Comparison of ENCODE assay signal across 20 cellular contexts in the genomic region with DNA sequence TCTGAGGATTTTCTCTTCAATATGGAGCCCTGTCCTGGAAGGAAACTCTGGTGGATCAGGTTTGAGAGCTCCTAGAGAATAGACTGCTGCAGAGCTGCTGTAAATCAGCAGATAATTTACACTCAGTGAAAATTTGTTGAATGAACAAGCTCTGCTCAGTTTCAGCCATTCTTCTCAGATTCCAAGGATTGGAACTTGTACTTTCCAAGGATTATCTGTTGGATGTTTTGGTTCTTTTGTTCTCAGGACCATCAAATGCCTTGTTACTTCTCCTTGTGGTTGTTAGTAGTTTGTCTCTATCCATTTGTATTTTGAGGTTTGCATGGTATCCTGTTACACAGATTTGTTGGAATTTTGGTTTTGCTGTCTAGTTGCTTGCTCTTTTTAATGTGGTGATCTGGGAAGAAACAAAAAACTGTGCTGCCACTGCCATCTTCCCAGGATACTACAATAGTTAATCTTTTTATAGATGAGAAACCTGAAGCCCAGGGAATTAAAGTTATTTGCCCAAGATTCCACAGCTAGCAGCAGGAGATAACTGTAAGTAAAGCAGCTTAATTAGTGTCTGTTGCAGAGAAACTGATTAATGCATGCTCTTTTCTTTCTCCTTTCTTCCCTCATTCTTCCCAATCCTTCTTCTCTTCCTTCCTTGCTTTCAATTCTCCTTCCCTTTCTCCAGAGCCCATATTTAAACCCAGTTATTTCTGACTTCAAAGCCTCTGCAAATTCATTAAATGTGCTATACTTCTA. TPM values are rescaled to one million over a fixed set of nuclear protein-coding genes. Genes with fewer than 3 reads are reported as not detected.
"Had no signal": no experiment of that assay in that cellular context is flagged by ENCODE, and none has a peak within 500 bp of the region (broad histone marks: within the 10 kb centered on the region; RNA-seq: fewer than 3 reads in every experiment).

No MANE protein-coding gene starts in this region.

- ATAC-seq: activated T-cell treated with anti-CD3 and anti-CD28 coated beads, Interleukin-2, amount 50 U/mL, for 4 hours; left ventricle myocardium superior; pancreas had no signal

- H3K9me3 ChIP-seq: adrenal gland, colonic mucosa, esophagus squamous epithelium, pancreas, sigmoid colon, thoracic aorta had no signal

- H3K27me3 ChIP-seq: adrenal gland, colonic mucosa, esophagus squamous epithelium, pancreas, sigmoid colon had no signal

- H3K4me3 ChIP-seq: adrenal gland, colonic mucosa, esophagus squamous epithelium, pancreas, sigmoid colon, thoracic aorta had no signal

- H3K27ac ChIP-seq: adrenal gland, esophagus squamous epithelium, pancreas, sigmoid colon, thoracic aorta had no signal

- DNase-seq: activated CD4-positive, alpha-beta T cell treated with anti-CD3 and anti-CD28 coated beads for 1 hour; activated CD4-positive, alpha-beta T cell treated with anti-CD3 and anti-CD28 coated beads, Interleukin-2, amount 50 U/mL, for 4 hours; activated effector memory CD4-positive, alpha-beta T cell treated with Interleukin-2 at 50 U/mL for 16 hours; activated naive CD4-positive, alpha-beta T cell treated with anti-CD3 and anti-CD28 coated beads, Interleukin-2, amount 50 U/mL, for 16 hours; activated T-cell treated with anti-CD3 and anti-CD28 coated beads, Interleukin-2, amount 50 U/mL, for 4 hours; adrenal gland; colonic mucosa; esophagus squamous epithelium; hypothalamus; kidney; left ventricle myocardium superior; mesenchymal stem cell; pancreas; sigmoid colon; stimulated activated CD4-positive, alpha-beta T cell treated with anti-CD3 and anti-CD28 coated beads, Interleukin-1b, Interleukin-23, amount 100 ng/mL, for 48 hours had no signal

- H3K4me1 ChIP-seq: adrenal gland, colonic mucosa, esophagus squamous epithelium, pancreas, sigmoid colon had no signal

- H3K36me3 ChIP-seq: adrenal gland, colonic mucosa, esophagus squamous epithelium, pancreas, sigmoid colon, thoracic aorta had no signal

- H3K4me3 Mint-ChIP-seq: activated T-cell treated with anti-CD3 and anti-CD28 coated beads, Interleukin-2, amount 50 U/mL, for 4 hours had no signal

RNA-seq across cellular contexts. Expression of a gene that starts 49.6 kb away (rescaled TPM):
- total RNA-seq: activated T-cell treated with anti-CD3 and anti-CD28 coated beads, Interleukin-2, amount 50 U/mL, for 4 hours; adrenal gland; colonic mucosa; endothelial cell of umbilical vein; esophagus squamous epithelium; fibroblast of villous mesenchyme; kidney; pancreas; sigmoid colon; T-helper 1 cell treated with Interleukin-12 subunit alpha and Interleukin-12 subunit beta and Interleukin-4 antibody, amounts not matched to agents 30 ng/mL and 1 ng/mL, for 36 hours; thoracic aorta; ureter had no signal
- polyA plus RNA-seq: adrenal gland, endothelial cell of umbilical vein, pancreas, sigmoid colon had no signal
